In genomic region chr10:8568401-8568800, GRCh38 we compare ENCODE assay signal across 27 cellular contexts.
DNase-seq lines count a peak whose midpoint lies in the region; ATAC-seq, FAIRE-seq and TF ChIP-seq lines count a peak whose summit lies in the region.
"Had no signal": no experiment of that assay in that cellular context is flagged by ENCODE, and none has a peak within 500 bp of the region (broad histone marks: within the 10 kb centered on the region; RNA-seq: fewer than 3 reads in every experiment).

No MANE protein-coding gene starts in this region.

- peak overlapping the region; percentile 19 for H3K27ac Mint-ChIP-seq in activated CD4-positive, alpha-beta memory T cell treated with anti-CD3 and anti-CD28 coated beads for 36 hours
- H3K27ac Mint-ChIP-seq in activated CD4-positive, alpha-beta memory T cell treated with anti-CD3 and anti-CD28 coated beads, Interleukin-2, amount 10 ng/mL, durations not matched to agents 7 days and 5 days: no peak overlapping the region
- H3K27ac Mint-ChIP-seq: nephron progenitor cell had no signal

- H3K27ac ChIP-seq in kidney (ENCODE audit: low read depth in 2 of 2, low read length in 2 of 2): no peak overlapping the region
- H3K27ac ChIP-seq: heart left ventricle, thyroid gland had no signal

- H3K9ac ChIP-seq in kidney (ENCODE audit: low read length in 2 of 2): no peak overlapping the region

- in situ Hi-C loops in Caki2 (cut with HindIII; ENCODE audit: low pct_unique_long_range_greater_than_20kb, low sequenced_read_pairs): no loop called here

- no peak for TF ChIP-seq CTCF in bronchial epithelial cell (IDR thresholded peaks at IDR 0.05; ENCODE audit: insufficient read depth, low read length, severe bottlenecking)
- TF ChIP-seq CTCF in kidney (IDR thresholded peaks at IDR 0.05; ENCODE audit: borderline replicate concordance, extremely low read depth, insufficient read depth): no peak

- H3K36me3 ChIP-seq in bronchial epithelial cell (ENCODE audit: control insufficient read depth, insufficient read depth, low read length) (no peaks in the 10 kb centered on the region), kidney (ENCODE audit: control insufficient read depth in 1 of 2, insufficient read depth in 2 of 2, low read length in 2 of 2) (no peaks in the 10 kb centered on the region)
- H3K36me3 ChIP-seq: heart left ventricle, thyroid gland had no signal

- no peaks in the 10 kb centered on the region for H3K9me3 Mint-ChIP-seq in activated CD4-positive, alpha-beta memory T cell treated with anti-CD3 and anti-CD28 coated beads for 36 hours
- no peaks in the 10 kb centered on the region for H3K9me3 Mint-ChIP-seq in activated CD4-positive, alpha-beta memory T cell treated with anti-CD3 and anti-CD28 coated beads, Interleukin-2, amount 10 ng/mL, durations not matched to agents 7 days and 5 days

- POLR2A ChIA-PET in activated CD4-positive, alpha-beta memory T cell treated with anti-CD3 and anti-CD28 coated beads for 36 hours (lab: Charles Lee): interaction anchor here (0.7 to 1.0 kb wide), 2 partner anchors 9 to 487 kb away, joined by 3 read pairs; no protein-coding TSS in a partner anchor
- POLR2A ChIA-PET in activated CD4-positive, alpha-beta memory T cell treated with anti-CD3 and anti-CD28 coated beads, Interleukin-2, amount 10 ng/mL, durations not matched to agents 7 days and 5 days (lab: Charles Lee): no interaction called here

- H3K36me3 Mint-ChIP-seq in activated CD4-positive, alpha-beta memory T cell treated with anti-CD3 and anti-CD28 coated beads for 36 hours: no peaks in the 10 kb centered on the region
- H3K36me3 Mint-ChIP-seq in activated CD4-positive, alpha-beta memory T cell treated with anti-CD3 and anti-CD28 coated beads, Interleukin-2, amount 10 ng/mL, durations not matched to agents 7 days and 5 days (ENCODE audit: low read depth): no peaks in the 10 kb centered on the region

- no peak overlapping the region for H3K4me3 Mint-ChIP-seq in activated CD4-positive, alpha-beta memory T cell treated with anti-CD3 and anti-CD28 coated beads for 36 hours
- H3K4me3 Mint-ChIP-seq in activated CD4-positive, alpha-beta memory T cell treated with anti-CD3 and anti-CD28 coated beads, Interleukin-2, amount 10 ng/mL, durations not matched to agents 7 days and 5 days: no peak overlapping the region
- H3K4me3 Mint-ChIP-seq: nephron progenitor cell had no signal

- peak; percentile 15 for DNase-seq in activated CD4-positive, alpha-beta memory T cell treated with anti-CD3 and anti-CD28 coated beads for 36 hours
- DNase-seq in activated CD4-positive, alpha-beta memory T cell treated with anti-CD3 and anti-CD28 coated beads, Interleukin-2, amount 10 ng/mL, durations not matched to agents 7 days and 5 days: no peak
- DNase-seq in Caki2 (ENCODE audit: low read depth) (peak; percentile 95), bronchial epithelial cell (ENCODE audit: low read depth) (peak; percentile 33), mucosa of gallbladder (ENCODE audit: low spot score) (peak; percentile 62), GM03348 (ENCODE audit: low spot score) (no peak), kidney (no peak)
- DNase-seq: activated effector memory CD4-positive, alpha-beta T cell treated with Interleukin-2 at 50 U/mL for 16 hours; central memory CD4-positive, alpha-beta T cell; cortex of kidney; DMS79 treated with DMSO at 0.1 percent for 48 hours; effector memory CD4-positive, alpha-beta T cell; foreskin fibroblast; GDM1; HCEC 1CT; heart left ventricle; Karpas-422; NCI-H1436; NCI-H2107; NCI-H345; nephron progenitor cell; SHP77; stimulated activated naive CD4-positive, alpha-beta T cell treated with Interleukin-2 at 50 U/mL for 16 hours; thyroid gland had no signal

- FAIRE-seq in bronchial epithelial cell (lab: Jason Lieb, UNC): no peak
- FAIRE-seq in kidney (lab: Jason Lieb, UNC): no peak
- FAIRE-seq: A204.1, HepG2 had no signal

- no peaks in the 10 kb centered on the region for H3K9me3 ChIP-seq in kidney (ENCODE audit: control insufficient read depth in 1 of 2, low read length in 2 of 2)
- H3K9me3 ChIP-seq: heart left ventricle, thyroid gland had no signal

- CTCF ChIA-PET in activated CD4-positive, alpha-beta memory T cell treated with anti-CD3 and anti-CD28 coated beads for 36 hours (lab: Charles Lee): no interaction called here
- CTCF ChIA-PET in activated CD4-positive, alpha-beta memory T cell treated with anti-CD3 and anti-CD28 coated beads, Interleukin-2, amount 10 ng/mL, durations not matched to agents 7 days and 5 days (lab: Charles Lee): interaction anchor here (1.2 kb wide), 1 partner anchor 13 kb away, joined by 3 read pairs; no protein-coding TSS in a partner anchor

- H3K4me1 ChIP-seq in kidney (ENCODE audit: control insufficient read depth in 1 of 2, insufficient read depth in 1 of 2, low read depth in 1 of 2, low read length in 2 of 2): peaks cover 0 to 6% of the 10 kb centered on the region in 2 donors
- H3K4me1 ChIP-seq: heart left ventricle had no signal

- H3K4me1 Mint-ChIP-seq in activated CD4-positive, alpha-beta memory T cell treated with anti-CD3 and anti-CD28 coated beads for 36 hours (ENCODE audit: low read depth): peaks cover 11% of the 10 kb centered on the region
- H3K4me1 Mint-ChIP-seq in activated CD4-positive, alpha-beta memory T cell treated with anti-CD3 and anti-CD28 coated beads, Interleukin-2, amount 10 ng/mL, durations not matched to agents 7 days and 5 days: peaks cover 4% of the 10 kb centered on the region

- H3K4me3 ChIP-seq in bronchial epithelial cell (ENCODE audit: low read depth, low read length) (no peak overlapping the region), kidney (ENCODE audit: low read length in 2 of 2) (no peak overlapping the region)
- H3K4me3 ChIP-seq: heart left ventricle, thyroid gland had no signal

- intact Hi-C loops in activated CD4-positive, alpha-beta memory T cell treated with anti-CD3 and anti-CD28 coated beads for 36 hours (cut with micrococcal nuclease): no loop called here
- intact Hi-C loops in kidney (cut with DNase I): no loop called here

- peaks cover 8% of the 10 kb centered on the region for H3K27me3 Mint-ChIP-seq in activated CD4-positive, alpha-beta memory T cell treated with anti-CD3 and anti-CD28 coated beads for 36 hours
- H3K27me3 Mint-ChIP-seq in activated CD4-positive, alpha-beta memory T cell treated with anti-CD3 and anti-CD28 coated beads, Interleukin-2, amount 10 ng/mL, durations not matched to agents 7 days and 5 days: no peaks in the 10 kb centered on the region

- ATAC-seq in HG03457 (IDR thresholded peaks at IDR 0.05; ENCODE audit: unreplicated experiment): no peak
- ATAC-seq: heart left ventricle, HepG2 had no signal

- H3K27me3 ChIP-seq in bronchial epithelial cell (ENCODE audit: control insufficient read depth, insufficient read depth, low read length): no peaks in the 10 kb centered on the region
- H3K27me3 ChIP-seq: thyroid gland had no signal

Comparison
In these comparisons a context has a peak if more than half of its experiments do, and no peak if none do; other contexts are left out.
1. DNase-seq: peak in activated CD4-positive, alpha-beta memory T cell treated with anti-CD3 and anti-CD28 coated beads for 36 hours (single experiment), Caki2 (single experiment), bronchial epithelial cell (single experiment) and mucosa of gallbladder (single experiment); none in activated CD4-positive, alpha-beta memory T cell treated with anti-CD3 and anti-CD28 coated beads, Interleukin-2, amount 10 ng/mL, durations not matched to agents 7 days and 5 days (single experiment), GM03348 (single experiment) and kidney (single experiment).